12 cellular contexts compared by ENCODE assay signal in genomic region chr12:14936224-14936861, GRCh38. TPM values are rescaled to one million over a fixed set of nuclear protein-coding genes. Genes with fewer than 3 reads are reported as not detected.
DNase-seq lines count a peak whose midpoint lies in the region; ATAC-seq and TF ChIP-seq lines count a peak whose summit lies in the region.
"Had no signal": no experiment of that assay in that cellular context is flagged by ENCODE, and none has a peak within 500 bp of the region (broad histone marks: within the 10 kb centered on the region; RNA-seq: fewer than 3 reads in every experiment).

No MANE protein-coding gene starts in this region.

- no peaks in the 10 kb centered on the region for H3K27me3 Mint-ChIP-seq in glutamatergic neuron (ENCODE audit: unreplicated experiment)

- H3K9me3 ChIP-seq in SU-DHL-6 (ENCODE audit: insufficient read depth, low read length) = no peaks in the 10 kb centered on the region
- H3K9me3 ChIP-seq: neutrophil had no signal

- H2AFZ ChIP-seq in SU-DHL-6 (ENCODE audit: low read depth, low read length, severe bottlenecking) = no peak overlapping the region

- H3K4me3 ChIP-seq in AG09309 (ENCODE audit: control insufficient read depth, low read depth, low read length) = no peak overlapping the region
- no peak overlapping the region for H3K4me3 ChIP-seq in GM12864 (ENCODE audit: low read depth, low read length)
- no peak overlapping the region for H3K4me3 ChIP-seq in SU-DHL-6 (ENCODE audit: insufficient read depth, low read length, poor library complexity, severe bottlenecking)

- no peak overlapping the region for H3K9ac ChIP-seq in SU-DHL-6 (ENCODE audit: low read length)

- H3K4me3 Mint-ChIP-seq in glutamatergic neuron (ENCODE audit: unreplicated experiment) = no peak overlapping the region

- no peak for DNase-seq in AG09309 (ENCODE audit: low read depth)
- no peak for DNase-seq in GM12864 (ENCODE audit: low read depth)
- peak; percentile 67 for DNase-seq in glutamatergic neuron
- no peak for DNase-seq in sciatic nerve (ENCODE audit: low spot score)
- no peak for DNase-seq in HT-29 (ENCODE audit: low spot score)
- DNase-seq: activated CD4-positive, alpha-beta T cell treated with anti-CD3 and anti-CD28 coated beads, Interleukin-2, amount 50 U/mL, for 4 hours had no signal

- no peaks in the 10 kb centered on the region for H3K79me2 ChIP-seq in SU-DHL-6 (ENCODE audit: insufficient read depth, low read length)

- H3K36me3 ChIP-seq in SU-DHL-6 (ENCODE audit: low read length) = peaks cover 3% of the 10 kb centered on the region

- ATAC-seq in sciatic nerve = no peak
- no peak for ATAC-seq in HG03520 (IDR thresholded peaks at IDR 0.05; ENCODE audit: unreplicated experiment)
- no peak for ATAC-seq in GM21529 (IDR thresholded peaks at IDR 0.05; ENCODE audit: unreplicated experiment)

- peaks cover 4% of the 10 kb centered on the region for H3K4me1 Mint-ChIP-seq in glutamatergic neuron (ENCODE audit: low read depth, unreplicated experiment)

- H3K27ac ChIP-seq in SU-DHL-6 (ENCODE audit: low read depth, low read length) = no peak overlapping the region
- H3K27ac ChIP-seq: neutrophil had no signal

- H3K9me2 ChIP-seq in SU-DHL-6 (replicated peaks; ENCODE audit: insufficient read depth, low read length) = no peaks in the 10 kb centered on the region

- H3K9me3 Mint-ChIP-seq in glutamatergic neuron (ENCODE audit: unreplicated experiment) = no peaks in the 10 kb centered on the region

- H3K36me3 Mint-ChIP-seq in glutamatergic neuron (ENCODE audit: unreplicated experiment) = no peaks in the 10 kb centered on the region

- H4K20me1 ChIP-seq in SU-DHL-6 (ENCODE audit: low read depth, low read length) = no peaks in the 10 kb centered on the region

- intact Hi-C loops in sciatic nerve (cut with DNase I) = no loop called here

- peak; percentile 22 for TF ChIP-seq CTCF in AG09309 (IDR thresholded peaks at IDR 0.05; ENCODE audit: control insufficient read depth, insufficient read depth, low read depth, low read length, missing control alignments)
- peak; percentile 33 for TF ChIP-seq CTCF in GM12864 (IDR thresholded peaks at IDR 0.05; ENCODE audit: low read depth, low read length, missing control alignments)
- TF ChIP-seq CTCF in SU-DHL-6 (IDR thresholded peaks at IDR 0.05; ENCODE audit: insufficient read depth, low read length, poor library complexity, severe bottlenecking) = peak; percentile 29
- TF ChIP-seq CTCF in glutamatergic neuron (IDR thresholded peaks at IDR 0.05; ENCODE audit: partially characterized antibody, unreplicated experiment) = peak; percentile 8

- H3K4me2 ChIP-seq in SU-DHL-6 (ENCODE audit: low read depth, low read length, poor library complexity, severe bottlenecking) = no peak overlapping the region

- peaks cover 18% of the 10 kb centered on the region for H3F3A ChIP-seq in SU-DHL-6 (ENCODE audit: insufficient read depth)

- no peaks in the 10 kb centered on the region for H3K27me3 ChIP-seq in SU-DHL-6 (ENCODE audit: low read length)
- H3K27me3 ChIP-seq: neutrophil had no signal

- H3K27ac Mint-ChIP-seq in glutamatergic neuron (ENCODE audit: unreplicated experiment) = no peak overlapping the region

RNA-seq across cellular contexts. Expression of gene ERP27, which starts 2.0 kb away (rescaled TPM):
- total RNA-seq in glutamatergic neuron (ENCODE audit: unreplicated experiment) (not detected), sciatic nerve (1.0 TPM)
- total RNA-seq in HT-29 (2014; rRNA removed; shearing (Covaris generic)) = 0.28 and 0.37 TPM in 2 replicates
- total RNA-seq: G401 had no signal

RNA-seq across cellular contexts. Expression of gene ARHGDIB, which starts 25.1 kb away (rescaled TPM):
- not detected for total RNA-seq in glutamatergic neuron (ENCODE audit: unreplicated experiment)
- total RNA-seq in sciatic nerve = 73.5 TPM
- total RNA-seq in HT-29 (2014; rRNA removed; shearing (Covaris generic)) = 42.2 and 46.1 TPM in 2 replicates
- total RNA-seq: G401 had no signal

RNA-seq across cellular contexts. Expression of gene PDE6H, which starts 36.5 kb away (rescaled TPM):
- total RNA-seq in glutamatergic neuron (ENCODE audit: unreplicated experiment) = not detected
- not detected for total RNA-seq in sciatic nerve
- not detected in 2 replicates for total RNA-seq in HT-29 (2014; rRNA removed; shearing (Covaris generic))
- total RNA-seq: G401, ureter had no signal

RNA-seq across cellular contexts. Expression of gene MGP, which starts 50.7 kb away (rescaled TPM):
- total RNA-seq in glutamatergic neuron (ENCODE audit: unreplicated experiment) (not detected), sciatic nerve (1,381 TPM)
- 0.21 and 0.64 TPM in 2 replicates for total RNA-seq in HT-29 (2014; rRNA removed; shearing (Covaris generic))
- total RNA-seq: G401 had no signal

Comparison
In these comparisons a context has a peak if more than half of its experiments do, and no peak if none do; other contexts are left out.
1. RNA of gene ARHGDIB, which starts 25.1 kb away (total RNA-seq): 73.5 TPM in sciatic nerve (single experiment) and 42.2 to 46.1 TPM in HT-29; not detected in glutamatergic neuron (single experiment); every median in the first group is over 10 times any median in the second.
2. Peak in every context shown above with its lines, with median percentiles within 50 percentile points of each other: CTCF ChIP-seq.